ENCODE assay signal across 9 cellular contexts in genomic region chr1:22750671-22751016, GRCh38. TPM values are rescaled to one million over a fixed set of nuclear protein-coding genes. Genes with fewer than 3 reads are reported as not detected.
DNase-seq lines count a peak whose midpoint lies in the region; ATAC-seq and TF ChIP-seq lines count a peak whose summit lies in the region.
"Had no signal": no experiment of that assay in that cellular context is flagged by ENCODE, and none has a peak within 500 bp of the region (broad histone marks: within the 10 kb centered on the region; RNA-seq: fewer than 3 reads in every experiment).

No MANE protein-coding gene starts in this region.

- WGBS in GM23248 (ENCODE audit: low coverage in 1 of 2, low lambda C conversion rate in 2 of 2, missing lambda C conversion rate in 2 of 2), 2 experiments, result 0 to 4% methylated on average over 1 of the region's 1 CpG
- 41% methylated on average over 1 of the region's 1 CpG for WGBS in smooth muscle cell (ENCODE audit: low lambda C conversion rate)

- H3K9ac ChIP-seq in GM23248, result peak overlapping the region; percentile 17
- H3K9ac ChIP-seq in OCI-LY3 (ENCODE audit: low read length), result no peak overlapping the region
- H3K9ac ChIP-seq in fibroblast of lung (ENCODE audit: insufficient read depth, low read length), result no peak overlapping the region
- H3K9ac ChIP-seq in smooth muscle cell (ENCODE audit: low read depth), result no peak overlapping the region

- H3F3A ChIP-seq in GM23248 (ENCODE audit: insufficient read depth), result peaks cover 40% of the 10 kb centered on the region
- peaks cover 15% of the 10 kb centered on the region for H3F3A ChIP-seq in smooth muscle cell (ENCODE audit: low read depth)

- no peaks in the 10 kb centered on the region for H3K9me2 ChIP-seq in GM23248 (ENCODE audit: insufficient read depth)

- H3K79me2 ChIP-seq in GM23248 (ENCODE audit: insufficient read depth) (no peaks in the 10 kb centered on the region), OCI-LY3 (ENCODE audit: low read length) (no peaks in the 10 kb centered on the region; the same call in 1 of the 2 replicates), fibroblast of lung (ENCODE audit: control insufficient read depth, insufficient read depth, low read length) (no peaks in the 10 kb centered on the region), smooth muscle cell (ENCODE audit: low read depth) (no peaks in the 10 kb centered on the region)

- H3K4me3 ChIP-seq in GM23248 (no peak overlapping the region), OCI-LY3 (ENCODE audit: low read length) (no peak overlapping the region), fibroblast of lung (replicated peaks in 1 of 4; ENCODE audit: control extremely low read depth in 1 of 4, insufficient read depth in 1 of 4, low read depth in 3 of 4, low read length in 4 of 4) (no peak overlapping the region), smooth muscle cell (no peak overlapping the region), SJCRH30 (no peak overlapping the region)
- H3K4me3 ChIP-seq: heart right ventricle had no signal

- H4K20me1 ChIP-seq in GM23248 (ENCODE audit: insufficient read depth), result no peaks in the 10 kb centered on the region
- H4K20me1 ChIP-seq in OCI-LY3 (ENCODE audit: insufficient read depth, low read length), result no peaks in the 10 kb centered on the region
- no peaks in the 10 kb centered on the region for H4K20me1 ChIP-seq in fibroblast of lung (ENCODE audit: control insufficient read depth, extremely low read depth, insufficient read depth, low read length)
- no peaks in the 10 kb centered on the region for H4K20me1 ChIP-seq in smooth muscle cell (ENCODE audit: low read depth)

- H2AFZ ChIP-seq in GM23248 (no peak overlapping the region), OCI-LY3 (ENCODE audit: low read depth, low read length) (no peak overlapping the region), fibroblast of lung (ENCODE audit: low read length) (no peak overlapping the region), smooth muscle cell (ENCODE audit: low read depth) (no peak overlapping the region)

- H3K4me2 ChIP-seq in GM23248 (ENCODE audit: unreplicated experiment) (peak overlapping the region; percentile 60), OCI-LY3 (ENCODE audit: low read length) (peak overlapping the region; percentile 65), fibroblast of lung (ENCODE audit: extremely low read depth, insufficient read depth, low read length) (peak overlapping the region; percentile 51), smooth muscle cell (peak overlapping the region; percentile 33)

- H3K9me3 ChIP-seq in GM23248 (ENCODE audit: low read depth) (no peaks in the 10 kb centered on the region), OCI-LY3 (ENCODE audit: insufficient read depth, low read length) (no peaks in the 10 kb centered on the region), fibroblast of lung (ENCODE audit: control insufficient read depth, insufficient read depth, low read depth, low read length) (no peaks in the 10 kb centered on the region), smooth muscle cell (replicated peaks; ENCODE audit: low read depth) (no peaks in the 10 kb centered on the region), SJCRH30 (replicated peaks) (no peaks in the 10 kb centered on the region)
- H3K9me3 ChIP-seq: heart right ventricle had no signal

- peak overlapping the region; percentile 93 for H3K27ac ChIP-seq in GM23248
- H3K27ac ChIP-seq in OCI-LY3 (ENCODE audit: low read length), result no peak overlapping the region
- H3K27ac ChIP-seq in fibroblast of lung (ENCODE audit: insufficient read depth, low read length), result peak overlapping the region; percentile 33
- H3K27ac ChIP-seq in smooth muscle cell (ENCODE audit: low read depth), result peak overlapping the region; percentile 83
- H3K27ac ChIP-seq in SJCRH30, result no peak overlapping the region

- no peak for ATAC-seq in GM19467 (IDR thresholded peaks at IDR 0.05; ENCODE audit: unreplicated experiment)
- no peak for ATAC-seq in HG03095 (IDR thresholded peaks at IDR 0.05; ENCODE audit: unreplicated experiment)
- ATAC-seq in HG02763 (IDR thresholded peaks at IDR 0.05; ENCODE audit: unreplicated experiment), result no peak

- no peak for DNase-seq in GM23248
- peak in 1 of 2 donors; percentile 14 for DNase-seq in fibroblast of lung (ENCODE audit: low read depth in 2 of 2)
- no peak for DNase-seq in smooth muscle cell (lab: John Stamatoyannopoulos, UW; ENCODE audit: unreplicated experiment)
- DNase-seq in SJCRH30, result no peak

- peaks cover 51% of the 10 kb centered on the region for H3K4me1 ChIP-seq in GM23248 (ENCODE audit: insufficient read depth)
- peaks cover 42% of the 10 kb centered on the region for H3K4me1 ChIP-seq in OCI-LY3 (ENCODE audit: low read length)
- H3K4me1 ChIP-seq in fibroblast of lung (ENCODE audit: control insufficient read depth, extremely low read depth, insufficient read depth, low read length), result peaks cover 45% of the 10 kb centered on the region
- peaks cover 8% of the 10 kb centered on the region for H3K4me1 ChIP-seq in smooth muscle cell (ENCODE audit: low read depth)
- H3K4me1 ChIP-seq in SJCRH30, result peaks cover 13% of the 10 kb centered on the region

- in situ Hi-C loops in GM23248 (cut with MboI), result no loop called here

- H3K36me3 ChIP-seq in GM23248 (ENCODE audit: low read depth) (no peaks in the 10 kb centered on the region), OCI-LY3 (replicated peaks; ENCODE audit: low read depth, low read length) (no peaks in the 10 kb centered on the region), fibroblast of lung (ENCODE audit: control insufficient read depth, insufficient read depth, low read length) (no peaks in the 10 kb centered on the region), smooth muscle cell (ENCODE audit: low read depth) (no peaks in the 10 kb centered on the region), SJCRH30 (no peaks in the 10 kb centered on the region; the same call in 1 of the 2 replicates)
- H3K36me3 ChIP-seq: heart right ventricle had no signal

- no peaks in the 10 kb centered on the region for H3K27me3 ChIP-seq in GM23248 (replicated peaks; ENCODE audit: insufficient read depth)
- no peaks in the 10 kb centered on the region for H3K27me3 ChIP-seq in OCI-LY3 (ENCODE audit: low read depth, low read length)
- H3K27me3 ChIP-seq in fibroblast of lung (ENCODE audit: control insufficient read depth, insufficient read depth, low read length), result no peaks in the 10 kb centered on the region
- H3K27me3 ChIP-seq in smooth muscle cell (ENCODE audit: low read depth), result peaks cover 7% of the 10 kb centered on the region
- no peaks in the 10 kb centered on the region for H3K27me3 ChIP-seq in SJCRH30
- H3K27me3 ChIP-seq: heart right ventricle had no signal

- TF ChIP-seq CTCF in OCI-LY3 (IDR thresholded peaks at IDR 0.05; ENCODE audit: low read depth, low read length), result no peak
- no peak for TF ChIP-seq CTCF in fibroblast of lung (conservative IDR thresholded peaks at IDR 0.05 in 1 of 2, IDR thresholded peaks at IDR 0.05 in 1 of 2; ENCODE audit: low read depth in 1 of 2, low read length in 2 of 2)
- no peak for TF ChIP-seq CTCF in smooth muscle cell (IDR thresholded peaks at IDR 0.05; ENCODE audit: borderline replicate concordance, insufficient read depth, poor library complexity, severe bottlenecking)

RNA-seq across cellular contexts. Expression of gene EPHB2, which starts 40.0 kb away (rescaled TPM):
- 5.1 and 9.0 TPM in 2 replicates for total RNA-seq in GM23248 (2014; rRNA removed; shearing (Covaris generic))
- polyA plus RNA-seq in GM23248 (2016; fragmentation: Nextera tagmentation; extraction: Ambion mirVana) (1.0 and 2.0 TPM in 2 replicates), fibroblast of lung (4.1 and 21.8 TPM in 2 replicates), smooth muscle cell (1.1 and 2.7 TPM in 2 replicates)
- total RNA-seq in fibroblast of lung (11.2 and 12.3 TPM in 2 replicates), smooth muscle cell (1.8 and 6.7 TPM in 2 replicates)
- 6.5 and 34.9 TPM in 2 replicates for polyA plus RNA-seq in fibroblast of lung (2012)
- polyA minus RNA-seq in fibroblast of lung (ENCODE audit: low replicate concordance), result 34.6 and 147 TPM in 2 replicates
- 29.8 and 32.4 TPM in 2 replicates for total RNA-seq in SJCRH30 (2014; rRNA removed; shearing (Covaris generic))

Comparison
In these comparisons a context has a peak if more than half of its experiments do, and no peak if none do; other contexts are left out.
1. H3K27ac ChIP-seq: peak in GM23248 (single experiment), fibroblast of lung (single experiment) and smooth muscle cell (single experiment); none in OCI-LY3 (single experiment) and SJCRH30 (single experiment).
2. Peak in every context shown above with its lines, with median percentiles within 50 percentile points of each other: H3K4me2 ChIP-seq.